8 cellular contexts compared by ENCODE assay signal in genomic region chr9:95167998-95168397, GRCh38.
DNase-seq lines count a peak whose midpoint lies in the region; ATAC-seq and TF ChIP-seq lines count a peak whose summit lies in the region.

No MANE protein-coding gene starts in this region.

- no peak overlapping the region for H3K9ac ChIP-seq in smooth muscle cell (ENCODE audit: low read depth)

- 21% methylated on average over 4 of the region's 4 CpGs for WGBS in smooth muscle cell (ENCODE audit: low lambda C conversion rate)

- H3K27ac Mint-ChIP-seq in CD8-positive, alpha-beta memory T cell, result peak overlapping the region in 2 of 8 donors; percentile 15 to 67
- peak overlapping the region; percentile 70 for H3K27ac Mint-ChIP-seq in activated T-helper 2 cell treated with anti-CD3 and anti-CD28 coated beads, Interferon-gamma antibody, Interleukin-2, Interleukin-4, amounts not matched to agents 10 μg/mL and 5 μg/mL and 100 μg/mL, durations not matched to agents 14 hours and 24 hours and 36 hours
- H3K27ac Mint-ChIP-seq in glutamatergic neuron (ENCODE audit: unreplicated experiment), result peak overlapping the region; percentile 87

- H3K36me3 ChIP-seq in CD8-positive, alpha-beta memory T cell (ENCODE audit: insufficient read depth, low read length), result no peaks in the 10 kb centered on the region
- H3K36me3 ChIP-seq in PC-9 (ENCODE audit: low read depth), result no peaks in the 10 kb centered on the region; the same call in 1 of the 2 replicates
- no peaks in the 10 kb centered on the region for H3K36me3 ChIP-seq in smooth muscle cell (ENCODE audit: low read depth)

- H3K4me3 Mint-ChIP-seq in CD8-positive, alpha-beta memory T cell, result no peak overlapping the region
- no peak overlapping the region for H3K4me3 Mint-ChIP-seq in activated T-helper 2 cell treated with anti-CD3 and anti-CD28 coated beads, Interferon-gamma antibody, Interleukin-2, Interleukin-4, amounts not matched to agents 10 μg/mL and 5 μg/mL and 100 μg/mL, durations not matched to agents 14 hours and 24 hours and 36 hours (ENCODE audit: low read depth)
- H3K4me3 Mint-ChIP-seq in glutamatergic neuron (ENCODE audit: unreplicated experiment), result peak overlapping the region; percentile 32

- POLR2A ChIA-PET in CD8-positive, alpha-beta memory T cell (lab: Charles Lee), result no interaction called here
- POLR2A ChIA-PET in PC-9 (lab: Charles Lee; ENCODE audit: unreplicated experiment), result interaction anchor here (0.5 to 0.6 kb wide), 2 partner anchors 9 to 23 kb away, joined by 5 to 12 read pairs; no protein-coding TSS in a partner anchor

- no peaks in the 10 kb centered on the region for H3K9me3 ChIP-seq in CD8-positive, alpha-beta memory T cell (ENCODE audit: low read length)
- no peaks in the 10 kb centered on the region for H3K9me3 ChIP-seq in PC-9 (ENCODE audit: insufficient read depth, low read depth)
- peaks cover 6% of the 10 kb centered on the region for H3K9me3 ChIP-seq in smooth muscle cell (replicated peaks; ENCODE audit: low read depth)

- no peaks in the 10 kb centered on the region for H3F3A ChIP-seq in PC-9 (ENCODE audit: insufficient read depth, low read depth)
- H3F3A ChIP-seq in smooth muscle cell (ENCODE audit: low read depth), result no peaks in the 10 kb centered on the region

- peaks cover 2 to 14% (median 8%) of the 10 kb centered on the region in 3 donors for H3K4me1 Mint-ChIP-seq in CD8-positive, alpha-beta memory T cell
- peaks cover 36% of the 10 kb centered on the region for H3K4me1 Mint-ChIP-seq in activated T-helper 2 cell treated with anti-CD3 and anti-CD28 coated beads, Interferon-gamma antibody, Interleukin-2, Interleukin-4, amounts not matched to agents 10 μg/mL and 5 μg/mL and 100 μg/mL, durations not matched to agents 14 hours and 24 hours and 36 hours (ENCODE audit: low read depth)
- peaks cover 26% of the 10 kb centered on the region for H3K4me1 Mint-ChIP-seq in glutamatergic neuron (ENCODE audit: low read depth, unreplicated experiment)

- no peaks in the 10 kb centered on the region for H3K4me1 ChIP-seq in CD8-positive, alpha-beta memory T cell (ENCODE audit: insufficient read depth, low read length)
- H3K4me1 ChIP-seq in PC-9 (replicated peaks; ENCODE audit: insufficient read depth) (0 out of 2 replicates have a peak, but pooled peaks cover 10% of the 10 kb centered on the region), smooth muscle cell (ENCODE audit: low read depth) (peaks cover 9% of the 10 kb centered on the region)

- no peaks in the 10 kb centered on the region for H3K9me2 ChIP-seq in PC-9 (ENCODE audit: insufficient read depth)

- no peak overlapping the region for H3K4me3 ChIP-seq in CD8-positive, alpha-beta memory T cell (ENCODE audit: low read length)
- H3K4me3 ChIP-seq in PC-9 (no peak overlapping the region), smooth muscle cell (no peak overlapping the region)

- TF ChIP-seq CTCF in PC-9 (conservative IDR thresholded peaks at IDR 0.05), result peak; percentile 93
- TF ChIP-seq CTCF in glutamatergic neuron (IDR thresholded peaks at IDR 0.05; ENCODE audit: partially characterized antibody, unreplicated experiment), result peak; percentile 94
- peak; percentile 77 for TF ChIP-seq CTCF in smooth muscle cell (IDR thresholded peaks at IDR 0.05; ENCODE audit: borderline replicate concordance, insufficient read depth, poor library complexity, severe bottlenecking)

- H3K4me2 ChIP-seq in PC-9, result no peak overlapping the region
- no peak overlapping the region for H3K4me2 ChIP-seq in smooth muscle cell

- H4K20me1 ChIP-seq in PC-9 (ENCODE audit: insufficient read depth) (no peaks in the 10 kb centered on the region), smooth muscle cell (ENCODE audit: low read depth) (no peaks in the 10 kb centered on the region)

- ATAC-seq in GM18873 (IDR thresholded peaks at IDR 0.05; ENCODE audit: low FRiP score, unreplicated experiment) (no peak), HG02938 (IDR thresholded peaks at IDR 0.05; ENCODE audit: unreplicated experiment) (no peak)

- CTCF ChIA-PET in CD8-positive, alpha-beta memory T cell (lab: Charles Lee), result interaction anchor here (0.9 to 2.2 kb wide), 10 partner anchors 9 to 502 kb away, joined by 3 to 20 read pairs (median 4); no protein-coding TSS in a partner anchor
- CTCF ChIA-PET in PC-9 (lab: Charles Lee), result interaction anchor here (0.5 to 1.7 kb wide), 11 partner anchors 12 to 613 kb away, joined by 3 to 15 read pairs (median 4); partner anchors contain the start of genes AOPEP and PCAT7

- BruUV-seq in PC-9 (replicated peaks; lab: Mats Ljungman, UMichigan), result no TSS peak

- H3K27me3 ChIP-seq in CD8-positive, alpha-beta memory T cell (ENCODE audit: insufficient read depth, low read length, poor library complexity, severe bottlenecking), result no peaks in the 10 kb centered on the region
- no peaks in the 10 kb centered on the region for H3K27me3 ChIP-seq in PC-9 (ENCODE audit: insufficient read depth, low read depth)
- no peaks in the 10 kb centered on the region for H3K27me3 ChIP-seq in smooth muscle cell (ENCODE audit: low read depth)

- H3K27ac ChIP-seq in CD8-positive, alpha-beta memory T cell (ENCODE audit: low read depth, low read length), result no peak overlapping the region
- no peak overlapping the region for H3K27ac ChIP-seq in PC-9
- peak overlapping the region; percentile 64 for H3K27ac ChIP-seq in smooth muscle cell (ENCODE audit: low read depth)

- peaks cover 3 to 26% (median 7%) of the 10 kb centered on the region in 3 donors for H3K36me3 Mint-ChIP-seq in CD8-positive, alpha-beta memory T cell
- peaks cover 47% of the 10 kb centered on the region for H3K36me3 Mint-ChIP-seq in activated T-helper 2 cell treated with anti-CD3 and anti-CD28 coated beads, Interferon-gamma antibody, Interleukin-2, Interleukin-4, amounts not matched to agents 10 μg/mL and 5 μg/mL and 100 μg/mL, durations not matched to agents 14 hours and 24 hours and 36 hours (ENCODE audit: low read depth)
- H3K36me3 Mint-ChIP-seq in glutamatergic neuron (ENCODE audit: unreplicated experiment), result peaks cover 13% of the 10 kb centered on the region

- H3K79me2 ChIP-seq in PC-9 (ENCODE audit: low read depth) (no peaks in the 10 kb centered on the region), smooth muscle cell (ENCODE audit: low read depth) (no peaks in the 10 kb centered on the region)

- no peak overlapping the region for H2AFZ ChIP-seq in PC-9
- no peak overlapping the region for H2AFZ ChIP-seq in smooth muscle cell (ENCODE audit: low read depth)

- intact Hi-C loops in PC-9 (cut with micrococcal nuclease; ENCODE audit: unreplicated experiment), result no loop called here
- intact Hi-C loops in activated T-helper 2 cell treated with anti-CD3 and anti-CD28 coated beads, Interferon-gamma antibody, Interleukin-2, Interleukin-4, amounts not matched to agents 10 μg/mL and 5 μg/mL and 100 μg/mL, durations not matched to agents 14 hours and 24 hours and 36 hours (cut with micrococcal nuclease), result no loop called here

- DNase-seq in CD8-positive, alpha-beta memory T cell, result peak; percentile 22 to 63 (median 29)
- DNase-seq in HK-2 (ENCODE audit: unreplicated experiment), result peak; percentile 70
- DNase-seq in PC-9, result peak; percentile 47 to 56
- peak; percentile 46 for DNase-seq in activated T-helper 2 cell treated with anti-CD3 and anti-CD28 coated beads, Interferon-gamma antibody, Interleukin-2, Interleukin-4, amounts not matched to agents 10 μg/mL and 5 μg/mL and 100 μg/mL, durations not matched to agents 14 hours and 24 hours and 36 hours (ENCODE audit: low spot score)
- peak; percentile 61 for DNase-seq in glutamatergic neuron
- peak; percentile 13 for DNase-seq in smooth muscle cell (lab: John Stamatoyannopoulos, UW; ENCODE audit: unreplicated experiment)

- H3K9me3 Mint-ChIP-seq in CD8-positive, alpha-beta memory T cell, result peaks cover 0 to 2% (median 0%) of the 10 kb centered on the region in 5 donors
- H3K9me3 Mint-ChIP-seq in activated T-helper 2 cell treated with anti-CD3 and anti-CD28 coated beads, Interferon-gamma antibody, Interleukin-2, Interleukin-4, amounts not matched to agents 10 μg/mL and 5 μg/mL and 100 μg/mL, durations not matched to agents 14 hours and 24 hours and 36 hours, result peaks cover 20% of the 10 kb centered on the region
- peaks cover 13% of the 10 kb centered on the region for H3K9me3 Mint-ChIP-seq in glutamatergic neuron (ENCODE audit: unreplicated experiment)

- peaks cover 0 to 1% of the 10 kb centered on the region in 2 donors for H3K27me3 Mint-ChIP-seq in CD8-positive, alpha-beta memory T cell
- H3K27me3 Mint-ChIP-seq in activated T-helper 2 cell treated with anti-CD3 and anti-CD28 coated beads, Interferon-gamma antibody, Interleukin-2, Interleukin-4, amounts not matched to agents 10 μg/mL and 5 μg/mL and 100 μg/mL, durations not matched to agents 14 hours and 24 hours and 36 hours (ENCODE audit: low read depth), result no peaks in the 10 kb centered on the region
- H3K27me3 Mint-ChIP-seq in glutamatergic neuron (ENCODE audit: unreplicated experiment), result peaks cover 5% of the 10 kb centered on the region

Comparison
In these comparisons a context has a peak if more than half of its experiments do, and no peak if none do; other contexts are left out.
1. DNase-seq: peak in every context shown above with its lines; median percentile 70 in HK-2; 61 in glutamatergic neuron; 52 in PC-9; 46 in activated T-helper 2 cell treated with anti-CD3 and anti-CD28 coated beads, Interferon-gamma antibody, Interleukin-2, Interleukin-4, amounts not matched to agents 10 μg/mL and 5 μg/mL and 100 μg/mL, durations not matched to agents 14 hours and 24 hours and 36 hours; 29 in CD8-positive, alpha-beta memory T cell; 13 in smooth muscle cell.